ENCODE assay signal across 14 cellular contexts in the genomic region with DNA sequence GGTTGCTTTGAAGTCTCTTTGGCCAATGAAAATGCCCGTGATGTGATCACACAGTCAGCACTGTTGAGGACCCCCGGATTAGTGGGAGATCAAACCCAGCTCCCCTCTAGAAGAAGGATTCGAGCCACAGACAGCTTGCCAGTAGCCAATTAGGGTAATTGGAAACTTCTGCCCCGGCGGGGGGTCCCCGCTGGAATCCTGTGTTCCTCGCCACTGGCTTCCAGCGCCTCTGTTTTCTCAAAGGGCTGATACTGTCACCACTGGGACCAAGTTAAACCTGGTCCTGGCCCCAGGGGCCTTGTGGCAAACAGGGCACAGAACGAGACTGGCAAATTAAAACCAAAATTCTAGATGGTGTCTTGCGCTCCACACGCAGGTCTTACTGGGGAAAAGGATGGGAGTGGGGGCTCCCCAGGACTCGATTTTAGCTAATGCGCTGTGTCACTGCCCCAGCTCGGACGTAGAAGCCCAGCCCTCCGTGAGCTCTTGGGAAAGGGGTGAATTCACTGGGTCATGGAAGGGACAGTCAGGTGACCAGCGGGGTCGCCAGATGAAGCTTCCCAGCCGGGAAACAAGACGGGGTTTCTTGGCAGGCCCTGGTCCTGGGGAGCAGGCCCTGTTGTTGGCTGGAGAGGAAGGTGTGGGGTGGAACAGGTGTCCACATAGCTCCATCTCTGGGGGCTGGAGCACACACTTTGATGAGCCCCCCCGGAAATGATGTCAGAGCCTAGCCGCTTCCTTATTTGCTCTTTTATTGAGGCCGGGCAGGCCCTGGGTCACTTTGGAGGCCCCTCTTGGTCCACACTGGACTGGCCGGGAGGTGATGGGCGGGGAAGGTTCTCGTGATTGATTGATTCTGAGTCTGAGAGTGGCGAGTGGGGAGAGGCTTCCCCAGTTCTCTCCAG.
DNase-seq lines count a peak whose midpoint lies in the region; ATAC-seq and TF ChIP-seq lines count a peak whose summit lies in the region.
"Had no signal": no experiment of that assay in that cellular context is flagged by ENCODE, and none has a peak within 500 bp of the region (broad histone marks: within the 10 kb centered on the region; RNA-seq: fewer than 3 reads in every experiment).

No MANE protein-coding gene starts in this region.

- H3K4me1 ChIP-seq in right cardiac atrium (ENCODE audit: control insufficient read depth, insufficient read depth, low read length): peaks cover 13% of the 10 kb centered on the region
- H3K4me1 ChIP-seq in mesendoderm (ENCODE audit: control insufficient read depth, low read depth, low read length): peaks cover 19% of the 10 kb centered on the region

- H3K18ac ChIP-seq in mesendoderm (ENCODE audit: low read length): peak overlapping the region; percentile 29

- no peaks in the 10 kb centered on the region for H3K36me3 ChIP-seq in mesendoderm (ENCODE audit: control insufficient read depth, insufficient read depth, low read length)

- TF ChIP-seq CTCF in type B pancreatic cell (conservative IDR thresholded peaks at IDR 0.05): no peak

- H3K79me1 ChIP-seq in mesendoderm (ENCODE audit: low read length): no peaks in the 10 kb centered on the region

- peak overlapping the region; percentile 58 for H3K9ac ChIP-seq in mesendoderm (ENCODE audit: low read length)

- H2BK15ac ChIP-seq in mesendoderm (replicated peaks; ENCODE audit: low read depth): no peak overlapping the region

- H3K9me3 ChIP-seq in right cardiac atrium (ENCODE audit: control insufficient read depth, low read length): no peaks in the 10 kb centered on the region

- no peak for ATAC-seq in right cardiac atrium
- no peak for ATAC-seq in Right ventricle myocardium inferior
- ATAC-seq: naive thymus-derived CD4-positive, alpha-beta T cell had no signal

- DNase-seq in right cardiac atrium (peak in 2 of 3 donors; percentile 61 to 65), Right ventricle myocardium inferior (ENCODE audit: missing footprints) (no peak), caudate nucleus (lab: John Stamatoyannopoulos, UW) (peak in 1 of 61 donors; percentile 61), mesendoderm (peak; percentile 86), type B pancreatic cell (ENCODE audit: extremely low spot score, unreplicated experiment) (no peak), GM19238 (ENCODE audit: insufficient read length, low spot score) (no peak), GF-D8 (lab: John Stamatoyannopoulos, UW) (no peak)
- DNase-seq in activated T-helper 2 cell treated with anti-CD3 and anti-CD28 coated beads, Interferon-gamma antibody, Interleukin-2, Interleukin-4, amounts not matched to agents 10 μg/mL and 5 μg/mL and 100 μg/mL, durations not matched to agents 14 hours and 24 hours and 36 hours (ENCODE audit: low spot score): no peak
- DNase-seq: activated CD8-positive, alpha-beta memory T cell treated with anti-CD3 and anti-CD28 coated beads, Interleukin-2, amount 50 U/mL, for 48 hours; activated naive CD4-positive, alpha-beta T cell treated with anti-CD3 and anti-CD28 coated beads, Interleukin-2, amount 10 ng/mL, durations not matched to agents 7 days and 5 days; kidney glomerular epithelial cell; naive thymus-derived CD4-positive, alpha-beta T cell; PC-9; stimulated activated naive CD8-positive, alpha-beta T cell treated with anti-CD3 and anti-CD28 coated beads, Interleukin-15, amount 100 ng/mL, for 72 hours had no signal

- H3K27ac Mint-ChIP-seq in type B pancreatic cell: peak overlapping the region; percentile 59
- H3K27ac Mint-ChIP-seq in activated T-helper 2 cell treated with anti-CD3 and anti-CD28 coated beads, Interferon-gamma antibody, Interleukin-2, Interleukin-4, amounts not matched to agents 10 μg/mL and 5 μg/mL and 100 μg/mL, durations not matched to agents 14 hours and 24 hours and 36 hours: no peak overlapping the region
- H3K27ac Mint-ChIP-seq: activated naive CD4-positive, alpha-beta T cell treated with anti-CD3 and anti-CD28 coated beads, Interleukin-2, amount 10 ng/mL, durations not matched to agents 7 days and 5 days; naive thymus-derived CD4-positive, alpha-beta T cell; stimulated activated naive CD8-positive, alpha-beta T cell treated with anti-CD3 and anti-CD28 coated beads, Interleukin-15, amount 100 ng/mL, for 72 hours had no signal

- H3K79me2 ChIP-seq in mesendoderm (ENCODE audit: control insufficient read depth, insufficient read depth, low read length): no peaks in the 10 kb centered on the region

- no peaks in the 10 kb centered on the region for H3K9me3 Mint-ChIP-seq in type B pancreatic cell
- H3K9me3 Mint-ChIP-seq in activated T-helper 2 cell treated with anti-CD3 and anti-CD28 coated beads, Interferon-gamma antibody, Interleukin-2, Interleukin-4, amounts not matched to agents 10 μg/mL and 5 μg/mL and 100 μg/mL, durations not matched to agents 14 hours and 24 hours and 36 hours: no peaks in the 10 kb centered on the region

- H4K5ac ChIP-seq in mesendoderm (ENCODE audit: low read length): no peak overlapping the region

- no peak overlapping the region for H3K4me3 ChIP-seq in right cardiac atrium (ENCODE audit: low read length)
- H3K4me3 ChIP-seq in mesendoderm (ENCODE audit: low read length): no peak overlapping the region
- H3K4me3 ChIP-seq: PC-9 had no signal

- H3K27ac ChIP-seq in right cardiac atrium (ENCODE audit: low read length): no peak overlapping the region
- peak overlapping the region; percentile 94 for H3K27ac ChIP-seq in caudate nucleus (ENCODE audit: low read depth, low read length)
- H3K27ac ChIP-seq in mesendoderm (ENCODE audit: low read depth, low read length): peak overlapping the region; percentile 10
- H3K27ac ChIP-seq: PC-9 had no signal

- peaks cover 24% of the 10 kb centered on the region for H3K36me3 Mint-ChIP-seq in type B pancreatic cell
- H3K36me3 Mint-ChIP-seq in activated T-helper 2 cell treated with anti-CD3 and anti-CD28 coated beads, Interferon-gamma antibody, Interleukin-2, Interleukin-4, amounts not matched to agents 10 μg/mL and 5 μg/mL and 100 μg/mL, durations not matched to agents 14 hours and 24 hours and 36 hours (ENCODE audit: low read depth): peaks cover 3% of the 10 kb centered on the region
- H3K36me3 Mint-ChIP-seq: activated naive CD4-positive, alpha-beta T cell treated with anti-CD3 and anti-CD28 coated beads, Interleukin-2, amount 10 ng/mL, durations not matched to agents 7 days and 5 days had no signal

- no peaks in the 10 kb centered on the region for H3K27me3 Mint-ChIP-seq in type B pancreatic cell
- H3K27me3 Mint-ChIP-seq in activated T-helper 2 cell treated with anti-CD3 and anti-CD28 coated beads, Interferon-gamma antibody, Interleukin-2, Interleukin-4, amounts not matched to agents 10 μg/mL and 5 μg/mL and 100 μg/mL, durations not matched to agents 14 hours and 24 hours and 36 hours (ENCODE audit: low read depth): no peaks in the 10 kb centered on the region
- H3K27me3 Mint-ChIP-seq: naive thymus-derived CD4-positive, alpha-beta T cell; stimulated activated naive CD8-positive, alpha-beta T cell treated with anti-CD3 and anti-CD28 coated beads, Interleukin-15, amount 100 ng/mL, for 72 hours had no signal

- H3K4me3 Mint-ChIP-seq in type B pancreatic cell: peak overlapping the region; percentile 55
- no peak overlapping the region for H3K4me3 Mint-ChIP-seq in activated T-helper 2 cell treated with anti-CD3 and anti-CD28 coated beads, Interferon-gamma antibody, Interleukin-2, Interleukin-4, amounts not matched to agents 10 μg/mL and 5 μg/mL and 100 μg/mL, durations not matched to agents 14 hours and 24 hours and 36 hours (ENCODE audit: low read depth)
- H3K4me3 Mint-ChIP-seq: activated naive CD4-positive, alpha-beta T cell treated with anti-CD3 and anti-CD28 coated beads, Interleukin-2, amount 10 ng/mL, durations not matched to agents 7 days and 5 days; naive thymus-derived CD4-positive, alpha-beta T cell; stimulated activated naive CD8-positive, alpha-beta T cell treated with anti-CD3 and anti-CD28 coated beads, Interleukin-15, amount 100 ng/mL, for 72 hours had no signal

- H3K4ac ChIP-seq in mesendoderm (ENCODE audit: low read depth, low read length): peak overlapping the region; percentile 46

- H3K4me1 Mint-ChIP-seq in type B pancreatic cell (ENCODE audit: unreplicated experiment): peaks cover 51% of the 10 kb centered on the region
- peaks cover 11% of the 10 kb centered on the region for H3K4me1 Mint-ChIP-seq in activated T-helper 2 cell treated with anti-CD3 and anti-CD28 coated beads, Interferon-gamma antibody, Interleukin-2, Interleukin-4, amounts not matched to agents 10 μg/mL and 5 μg/mL and 100 μg/mL, durations not matched to agents 14 hours and 24 hours and 36 hours (ENCODE audit: low read depth)

- H3K4me2 ChIP-seq in mesendoderm (ENCODE audit: low read length): no peak overlapping the region
- H3K4me2 ChIP-seq: PC-9 had no signal

- H2AK5ac ChIP-seq in mesendoderm (ENCODE audit: low read length): peak overlapping the region; percentile 66

- whole genome bisulfite sequencing in right cardiac atrium: 85% methylated on average over 27 of the region's 27 CpGs
- no CpG with 5 or more reads among the region's 27 CpGs for WGBS in mesendoderm (ENCODE audit: extremely low coverage, insufficient coverage, low lambda C conversion rate)

- H4K8ac ChIP-seq in mesendoderm (ENCODE audit: low read depth, low read length): no peak overlapping the region

- peak overlapping the region; percentile 64 for H2BK120ac ChIP-seq in mesendoderm (ENCODE audit: low read depth, low read length)

- peak overlapping the region; percentile 94 for H3K23ac ChIP-seq in mesendoderm (ENCODE audit: low read length)

- intact Hi-C loops in right cardiac atrium (cut with DNase I) (loop anchor here in 1 of 4 donors (5.0 kb wide), 1 partner anchor 52 kb away; no protein-coding TSS in a partner anchor), Right ventricle myocardium inferior (cut with DNase I) (no loop called here)
- intact Hi-C loops in activated T-helper 2 cell treated with anti-CD3 and anti-CD28 coated beads, Interferon-gamma antibody, Interleukin-2, Interleukin-4, amounts not matched to agents 10 μg/mL and 5 μg/mL and 100 μg/mL, durations not matched to agents 14 hours and 24 hours and 36 hours (cut with micrococcal nuclease): no loop called here

- H3K27me3 ChIP-seq in right cardiac atrium (ENCODE audit: control insufficient read depth, insufficient read depth) (no peaks in the 10 kb centered on the region), mesendoderm (ENCODE audit: insufficient read depth, low read length, poor library complexity) (no peaks in the 10 kb centered on the region)

- H3K56ac ChIP-seq in mesendoderm (ENCODE audit: low read length): peak overlapping the region; percentile 91

- peak overlapping the region; percentile 54 for H2BK5ac ChIP-seq in mesendoderm (ENCODE audit: low read length)

Comparison
In these comparisons a context has a peak if more than half of its experiments do, and no peak if none do; other contexts are left out.
1. DNase-seq: peak in right cardiac atrium (2 of 3) and mesendoderm (single experiment); none in Right ventricle myocardium inferior (single experiment), type B pancreatic cell (single experiment), GM19238 (single experiment), activated T-helper 2 cell treated with anti-CD3 and anti-CD28 coated beads, Interferon-gamma antibody, Interleukin-2, Interleukin-4, amounts not matched to agents 10 μg/mL and 5 μg/mL and 100 μg/mL, durations not matched to agents 14 hours and 24 hours and 36 hours (single experiment) and GF-D8 (single experiment).